24 cellular contexts compared by ENCODE assay signal in the genomic region with DNA sequence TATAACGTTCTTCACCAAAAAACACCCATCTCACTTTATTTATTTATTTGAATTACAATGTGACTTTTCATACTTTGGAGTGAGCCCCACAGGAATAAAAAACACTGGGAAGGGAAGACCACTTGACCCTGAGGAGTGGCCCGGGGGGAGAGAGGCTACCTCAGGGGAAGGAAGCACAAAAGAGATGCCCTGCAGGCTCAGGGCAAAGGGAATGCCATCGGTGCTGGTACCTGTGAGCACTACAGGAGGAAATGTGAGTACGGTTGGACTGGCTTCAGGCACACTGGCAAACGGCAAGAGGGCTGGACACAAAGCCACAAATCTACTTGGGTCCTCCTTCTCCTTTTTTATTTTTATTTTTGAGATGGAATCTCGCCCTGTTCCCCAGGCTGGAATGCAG.
"Had no signal": no experiment of that assay in that cellular context is flagged by ENCODE, and none has a peak within 500 bp of the region (broad histone marks: within the 10 kb centered on the region; RNA-seq: fewer than 3 reads in every experiment).

No MANE protein-coding gene starts in this region.

- H3K4me3 ChIP-seq: colonic mucosa, coronary artery, dorsolateral prefrontal cortex, esophagus muscularis mucosa, esophagus squamous epithelium, gastrocnemius medialis, gastroesophageal sphincter, heart left ventricle, heart right ventricle had no signal

- DNase-seq: colonic mucosa; cortex of kidney; dermis blood vessel endothelial cell; dorsolateral prefrontal cortex; effector CD4-positive, alpha-beta T cell; effector CD8-positive, alpha-beta T cell; effector memory CD4-positive, alpha-beta T cell; effector memory CD8-positive, alpha-beta T cell; endodermal cell; erythroblast; esophagus squamous epithelium; foreskin fibroblast; foreskin keratinocyte; foreskin melanocyte; gastrocnemius medialis; glutamatergic neuron; heart left ventricle; heart right ventricle had no signal

- H3K9me3 ChIP-seq: colonic mucosa, gastrocnemius medialis had no signal

- H3K27me3 Mint-ChIP-seq: dendritic cell treated with granulocyte-macrophage colony-stimulating factor and Interleukin-4, amounts not matched to agents 40 ng/mL and 50 ng/mL, for 4 days; effector memory CD8-positive, alpha-beta T cell had no signal

- H3K4me1 ChIP-seq: colonic mucosa, foreskin keratinocyte, gastrocnemius medialis had no signal

- H3K36me3 ChIP-seq: colonic mucosa, esophagus muscularis mucosa, esophagus squamous epithelium, gastrocnemius medialis, gastroesophageal sphincter, heart left ventricle, heart right ventricle had no signal

- H3K4me1 Mint-ChIP-seq: endodermal cell had no signal

- H3K4me3 Mint-ChIP-seq: dendritic cell treated with granulocyte-macrophage colony-stimulating factor and Interleukin-4, amounts not matched to agents 40 ng/mL and 50 ng/mL, for 4 days; effector memory CD8-positive, alpha-beta T cell; endodermal cell had no signal

- ATAC-seq: effector memory CD8-positive, alpha-beta T cell; esophagus mucosa; foreskin keratinocyte; gastrocnemius medialis; gastroesophageal sphincter; heart left ventricle; heart right ventricle had no signal

- H3K27me3 ChIP-seq: colonic mucosa, dorsolateral prefrontal cortex, esophagus muscularis mucosa, esophagus squamous epithelium, foreskin keratinocyte, gastrocnemius medialis, gastroesophageal sphincter, heart left ventricle, heart right ventricle had no signal

- H3K27ac ChIP-seq: colonic mucosa, coronary artery, dorsolateral prefrontal cortex, epithelial cell of prostate, esophagus muscularis mucosa, esophagus squamous epithelium, foreskin keratinocyte, gastrocnemius medialis, gastroesophageal sphincter, heart left ventricle, heart right ventricle had no signal

- H3K27ac Mint-ChIP-seq: dendritic cell treated with granulocyte-macrophage colony-stimulating factor and Interleukin-4, amounts not matched to agents 40 ng/mL and 50 ng/mL, for 4 days; effector memory CD8-positive, alpha-beta T cell; endodermal cell had no signal
